ENCODE assay signal across 1 cellular context in genomic region chr7:134834689-134835462, GRCh38.
TF ChIP-seq lines count a peak whose summit lies in the region.

No MANE protein-coding gene starts in this region.

TF ChIP-seq in K562, 482 proteins besides CTCF, POLR2A, EP300 and RAD21 (continued from another document and continues in another):
- TF ChIP-seq RBM34 (IDR thresholded peaks at IDR 0.05; ENCODE audit: borderline replicate concordance, insufficient read depth, low read length): no peak
- 0 out of 2 replicates have a peak, but pooled peaks have one; percentile 41 for TF ChIP-seq PREB (CRISPR knock-in tag; IDR thresholded peaks at IDR 0.05)
- TF ChIP-seq ZBTB17 (CRISPR knock-in tag; IDR thresholded peaks at IDR 0.05): peak; percentile 69; the same call in 1 of the 2 replicates
- peak; percentile 59; the same call in 1 of the 2 replicates for TF ChIP-seq SPI1 (IDR thresholded peaks at IDR 0.05; ENCODE audit: borderline replicate concordance, low read depth, low read length)
- TF ChIP-seq ARID4B (CRISPR knock-in tag; IDR thresholded peaks at IDR 0.05): no peak
- peak; percentile 90 for TF ChIP-seq LEF1 (IDR thresholded peaks at IDR 0.05)
- TF ChIP-seq NCOA1 (IDR thresholded peaks at IDR 0.05; ENCODE audit: low read depth): peak; percentile 63; the same call in 1 of the 2 replicates
- no peak for TF ChIP-seq BRD4 (IDR thresholded peaks at IDR 0.05)
- peak; percentile 95 for TF ChIP-seq NCOR1 (IDR thresholded peaks at IDR 0.05)
- peak; percentile 67; the same call in 1 of the 2 replicates for TF ChIP-seq ZNF668 (CRISPR knock-in tag; IDR thresholded peaks at IDR 0.05)
- 0 out of 4 replicates have a peak, but pooled peaks of 1 of the 2 experiments have one; percentile 38 for TF ChIP-seq MNT (conservative IDR thresholded peaks at IDR 0.05)
- TF ChIP-seq MAZ (CRISPR knock-in tag; conservative IDR thresholded peaks at IDR 0.05 in 1 of 2, IDR thresholded peaks at IDR 0.05 in 1 of 2): peak in 1 of 2 experiments; percentile 36; a peak in 1 of 4 replicates
- TF ChIP-seq TBL1XR1 (IDR thresholded peaks at IDR 0.05; ENCODE audit: low read length in 2 of 2): peak in 1 of 2 experiments; percentile 91; a peak in 3 of 4 replicates
- TF ChIP-seq FOXM1 (IDR thresholded peaks at IDR 0.05; ENCODE audit: low read depth): peak; percentile 93
- no peak for TF ChIP-seq FOXM1 (CRISPR knock-in tag; IDR thresholded peaks at IDR 0.05; ENCODE audit: low read depth)
- TF ChIP-seq AFF1 (IDR thresholded peaks at IDR 0.05; ENCODE audit: low read depth in 1 of 2, partially characterized antibody in 2 of 2): peak in 1 of 2 experiments; percentile 50
- peak; percentile 49 for TF ChIP-seq FOXJ2 (tag; IDR thresholded peaks at IDR 0.05)
- no peak for TF ChIP-seq DNMT1 (IDR thresholded peaks at IDR 0.05)
- peak; percentile 86; the same call in 1 of the 2 replicates for TF ChIP-seq CTBP1 (IDR thresholded peaks at IDR 0.05; ENCODE audit: borderline replicate concordance)
- TF ChIP-seq TRIM28 (IDR thresholded peaks at IDR 0.05): 0 out of 2 replicates have a peak, but pooled peaks have one; percentile 14
- no peak for TF ChIP-seq ZNF717 (CRISPR knock-in tag; IDR thresholded peaks at IDR 0.05)
- TF ChIP-seq E2F1 (CRISPR knock-in tag; IDR thresholded peaks at IDR 0.05): peak; percentile 45; the same call in 1 of the 2 replicates
- TF ChIP-seq ATF7 (IDR thresholded peaks at IDR 0.05): peak; percentile 74; the same call in 1 of the 2 replicates
- peak; percentile 94 for TF ChIP-seq KLF16 (IDR thresholded peaks at IDR 0.05)
- peak; percentile 78 for TF ChIP-seq GATA2 (CRISPR knock-in tag; IDR thresholded peaks at IDR 0.05)
- TF ChIP-seq C11orf30 (IDR thresholded peaks at IDR 0.05; ENCODE audit: low read depth): peak; percentile 88
- TF ChIP-seq SIX5 (IDR thresholded peaks at IDR 0.05; ENCODE audit: borderline replicate concordance in 1 of 2, insufficient read depth in 1 of 2, low read depth in 1 of 2, low read length in 2 of 2): no peak
- TF ChIP-seq ETV5 (CRISPR knock-in tag; IDR thresholded peaks at IDR 0.05; ENCODE audit: low read depth): 0 out of 2 replicates have a peak, but pooled peaks have one; percentile 30
- TF ChIP-seq NFIC (IDR thresholded peaks at IDR 0.05): peak; percentile 84
- peak; percentile 75 for TF ChIP-seq GATAD2B (IDR thresholded peaks at IDR 0.05; ENCODE audit: borderline replicate concordance)
- peak; percentile 71 for TF ChIP-seq MAFF (IDR thresholded peaks at IDR 0.05; ENCODE audit: low read length)
- TF ChIP-seq ZNF3 (CRISPR knock-in tag; IDR thresholded peaks at IDR 0.05): no peak
- TF ChIP-seq JUND (IDR thresholded peaks at IDR 0.05; ENCODE audit: borderline replicate concordance, low read depth, low read length): peak; percentile 59; the same call in 1 of the 2 replicates
- TF ChIP-seq JUND (tag; IDR thresholded peaks at IDR 0.05; ENCODE audit: borderline replicate concordance, low read depth, low read length): peak; percentile 82; the same call in 2 of the 3 replicates
- TF ChIP-seq ZNF384 (IDR thresholded peaks at IDR 0.05; ENCODE audit: low read depth, low read length): peak; percentile 78
- TF ChIP-seq FOXP1 (CRISPR knock-in tag; IDR thresholded peaks at IDR 0.05): no peak
- no peak for TF ChIP-seq HEY1 (CRISPR knock-in tag; IDR thresholded peaks at IDR 0.05; ENCODE audit: borderline replicate concordance)
- peak; percentile 87 for TF ChIP-seq HDAC2 (IDR thresholded peaks at IDR 0.05)
- peak in 1 of 2 experiments; percentile 89; a peak in 2 of 4 replicates for TF ChIP-seq ZMIZ1 (IDR thresholded peaks at IDR 0.05; ENCODE audit: low read depth in 2 of 2, low read length in 2 of 2)
- 0 out of 2 replicates have a peak, but pooled peaks have one; percentile 34 for TF ChIP-seq ZNF354B (CRISPR knock-in tag; IDR thresholded peaks at IDR 0.05)
- TF ChIP-seq ZBTB12 (CRISPR knock-in tag; IDR thresholded peaks at IDR 0.05): 0 out of 2 replicates have a peak, but pooled peaks have one; percentile 47
- TF ChIP-seq HMGN3 (IDR thresholded peaks at IDR 0.05; ENCODE audit: borderline replicate concordance, extremely low read depth, insufficient read length, low read depth, low read length): peak; percentile 83
- peak; percentile 99 for TF ChIP-seq DPF2 (IDR thresholded peaks at IDR 0.05)
- peak in 1 of 2 experiments; percentile 65; a peak in 2 of 4 replicates for TF ChIP-seq HDAC1 (IDR thresholded peaks at IDR 0.05)
- TF ChIP-seq HES1 (IDR thresholded peaks at IDR 0.05; ENCODE audit: low read depth): peak; percentile 63; the same call in 1 of the 2 replicates
